In genomic region chr15:99104788-99105515, GRCh38 we compare ENCODE assay signal across 1 cellular context.
TF ChIP-seq lines count a peak whose summit lies in the region.

A gene with protein sequence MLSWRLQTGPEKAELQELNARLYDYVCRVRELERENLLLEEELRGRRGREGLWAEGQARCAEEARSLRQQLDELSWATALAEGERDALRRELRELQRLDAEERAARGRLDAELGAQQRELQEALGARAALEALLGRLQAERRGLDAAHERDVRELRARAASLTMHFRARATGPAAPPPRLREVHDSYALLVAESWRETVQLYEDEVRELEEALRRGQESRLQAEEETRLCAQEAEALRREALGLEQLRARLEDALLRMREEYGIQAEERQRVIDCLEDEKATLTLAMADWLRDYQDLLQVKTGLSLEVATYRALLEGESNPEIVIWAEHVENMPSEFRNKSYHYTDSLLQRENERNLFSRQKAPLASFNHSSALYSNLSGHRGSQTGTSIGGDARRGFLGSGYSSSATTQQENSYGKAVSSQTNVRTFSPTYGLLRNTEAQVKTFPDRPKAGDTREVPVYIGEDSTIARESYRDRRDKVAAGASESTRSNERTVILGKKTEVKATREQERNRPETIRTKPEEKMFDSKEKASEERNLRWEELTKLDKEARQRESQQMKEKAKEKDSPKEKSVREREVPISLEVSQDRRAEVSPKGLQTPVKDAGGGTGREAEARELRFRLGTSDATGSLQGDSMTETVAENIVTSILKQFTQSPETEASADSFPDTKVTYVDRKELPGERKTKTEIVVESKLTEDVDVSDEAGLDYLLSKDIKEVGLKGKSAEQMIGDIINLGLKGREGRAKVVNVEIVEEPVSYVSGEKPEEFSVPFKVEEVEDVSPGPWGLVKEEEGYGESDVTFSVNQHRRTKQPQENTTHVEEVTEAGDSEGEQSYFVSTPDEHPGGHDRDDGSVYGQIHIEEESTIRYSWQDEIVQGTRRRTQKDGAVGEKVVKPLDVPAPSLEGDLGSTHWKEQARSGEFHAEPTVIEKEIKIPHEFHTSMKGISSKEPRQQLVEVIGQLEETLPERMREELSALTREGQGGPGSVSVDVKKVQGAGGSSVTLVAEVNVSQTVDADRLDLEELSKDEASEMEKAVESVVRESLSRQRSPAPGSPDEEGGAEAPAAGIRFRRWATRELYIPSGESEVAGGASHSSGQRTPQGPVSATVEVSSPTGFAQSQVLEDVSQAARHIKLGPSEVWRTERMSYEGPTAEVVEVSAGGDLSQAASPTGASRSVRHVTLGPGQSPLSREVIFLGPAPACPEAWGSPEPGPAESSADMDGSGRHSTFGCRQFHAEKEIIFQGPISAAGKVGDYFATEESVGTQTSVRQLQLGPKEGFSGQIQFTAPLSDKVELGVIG (N-terminal part only) (plus strand): TSS chr15:99105080. CDS start chr15:99105200, 120 bp downstream.

TF ChIP-seq in WTC11, 78 proteins besides CTCF, POLR2A, EP300 and RAD21 (continued from another document):
- no peak for TF ChIP-seq NFATC4 (CRISPR knock-in tag; IDR thresholded peaks at IDR 0.05)
- TF ChIP-seq ETV6 (CRISPR knock-in tag; IDR thresholded peaks at IDR 0.05): peak; percentile 85
- TF ChIP-seq JAZF1 (CRISPR knock-in tag; IDR thresholded peaks at IDR 0.05): no peak
- peak; percentile 85; the same call in 1 of the 2 replicates for TF ChIP-seq ESRRA (CRISPR knock-in tag; IDR thresholded peaks at IDR 0.05; ENCODE audit: borderline replicate concordance)
- peak; percentile 35; the same call in 1 of the 2 replicates for TF ChIP-seq STAT6 (CRISPR knock-in tag; conservative IDR thresholded peaks at IDR 0.05; ENCODE audit: low read depth)
- TF ChIP-seq SOX15 (CRISPR knock-in tag; IDR thresholded peaks at IDR 0.05): no peak
- no peak for TF ChIP-seq TCF7 (CRISPR knock-in tag; IDR thresholded peaks at IDR 0.05; ENCODE audit: low read depth)
- TF ChIP-seq KAT7 (CRISPR knock-in tag; IDR thresholded peaks at IDR 0.05; ENCODE audit: borderline replicate concordance): no peak
- TF ChIP-seq ZNF425 (CRISPR knock-in tag; conservative IDR thresholded peaks at IDR 0.05): no peak
